ENCODE assay signal across 1 cellular context in genomic region chr3:42728668-42729364, GRCh38.
TF ChIP-seq lines count a peak whose summit lies in the region.

No MANE protein-coding gene starts in this region.

TF ChIP-seq in WTC11, 78 proteins besides CTCF, POLR2A, EP300 and RAD21 (continued from another document):
- TF ChIP-seq ATF2 (CRISPR knock-in tag; IDR thresholded peaks at IDR 0.05; ENCODE audit: borderline replicate concordance, low read depth) = no peak
- TF ChIP-seq PRDM15 (CRISPR knock-in tag; IDR thresholded peaks at IDR 0.05) = no peak
- TF ChIP-seq NR2C2 (CRISPR knock-in tag; IDR thresholded peaks at IDR 0.05) = no peak
- no peak for TF ChIP-seq TEAD4 (CRISPR knock-in tag; IDR thresholded peaks at IDR 0.05)
- TF ChIP-seq, protein P1, sequence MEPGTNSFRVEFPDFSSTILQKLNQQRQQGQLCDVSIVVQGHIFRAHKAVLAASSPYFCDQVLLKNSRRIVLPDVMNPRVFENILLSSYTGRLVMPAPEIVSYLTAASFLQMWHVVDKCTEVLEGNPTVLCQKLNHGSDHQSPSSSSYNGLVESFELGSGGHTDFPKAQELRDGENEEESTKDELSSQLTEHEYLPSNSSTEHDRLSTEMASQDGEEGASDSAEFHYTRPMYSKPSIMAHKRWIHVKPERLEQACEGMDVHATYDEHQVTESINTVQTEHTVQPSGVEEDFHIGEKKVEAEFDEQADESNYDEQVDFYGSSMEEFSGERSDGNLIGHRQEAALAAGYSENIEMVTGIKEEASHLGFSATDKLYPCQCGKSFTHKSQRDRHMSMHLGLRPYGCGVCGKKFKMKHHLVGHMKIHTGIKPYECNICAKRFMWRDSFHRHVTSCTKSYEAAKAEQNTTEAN (CRISPR knock-in tag; IDR thresholded peaks at IDR 0.05) = no peak
- no peak for TF ChIP-seq ZNF121 (CRISPR knock-in tag; IDR thresholded peaks at IDR 0.05)
- TF ChIP-seq SMAD4 (CRISPR knock-in tag; IDR thresholded peaks at IDR 0.05) = no peak
- TF ChIP-seq TP53 (CRISPR knock-in tag; IDR thresholded peaks at IDR 0.05) = no peak
- no peak for TF ChIP-seq RELA (CRISPR knock-in tag; IDR thresholded peaks at IDR 0.05; ENCODE audit: borderline replicate concordance)
- TF ChIP-seq ZSCAN18 (CRISPR knock-in tag; IDR thresholded peaks at IDR 0.05) = no peak
- no peak for TF ChIP-seq ZNF416 (CRISPR knock-in tag; IDR thresholded peaks at IDR 0.05)
- no peak for TF ChIP-seq CDX4 (CRISPR knock-in tag; IDR thresholded peaks at IDR 0.05; ENCODE audit: borderline replicate concordance)
- TF ChIP-seq, protein P2, sequence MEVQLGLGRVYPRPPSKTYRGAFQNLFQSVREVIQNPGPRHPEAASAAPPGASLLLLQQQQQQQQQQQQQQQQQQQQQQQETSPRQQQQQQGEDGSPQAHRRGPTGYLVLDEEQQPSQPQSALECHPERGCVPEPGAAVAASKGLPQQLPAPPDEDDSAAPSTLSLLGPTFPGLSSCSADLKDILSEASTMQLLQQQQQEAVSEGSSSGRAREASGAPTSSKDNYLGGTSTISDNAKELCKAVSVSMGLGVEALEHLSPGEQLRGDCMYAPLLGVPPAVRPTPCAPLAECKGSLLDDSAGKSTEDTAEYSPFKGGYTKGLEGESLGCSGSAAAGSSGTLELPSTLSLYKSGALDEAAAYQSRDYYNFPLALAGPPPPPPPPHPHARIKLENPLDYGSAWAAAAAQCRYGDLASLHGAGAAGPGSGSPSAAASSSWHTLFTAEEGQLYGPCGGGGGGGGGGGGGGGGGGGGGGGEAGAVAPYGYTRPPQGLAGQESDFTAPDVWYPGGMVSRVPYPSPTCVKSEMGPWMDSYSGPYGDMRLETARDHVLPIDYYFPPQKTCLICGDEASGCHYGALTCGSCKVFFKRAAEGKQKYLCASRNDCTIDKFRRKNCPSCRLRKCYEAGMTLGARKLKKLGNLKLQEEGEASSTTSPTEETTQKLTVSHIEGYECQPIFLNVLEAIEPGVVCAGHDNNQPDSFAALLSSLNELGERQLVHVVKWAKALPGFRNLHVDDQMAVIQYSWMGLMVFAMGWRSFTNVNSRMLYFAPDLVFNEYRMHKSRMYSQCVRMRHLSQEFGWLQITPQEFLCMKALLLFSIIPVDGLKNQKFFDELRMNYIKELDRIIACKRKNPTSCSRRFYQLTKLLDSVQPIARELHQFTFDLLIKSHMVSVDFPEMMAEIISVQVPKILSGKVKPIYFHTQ (CRISPR knock-in tag; IDR thresholded peaks at IDR 0.05) = no peak
- TF ChIP-seq, protein P3, sequence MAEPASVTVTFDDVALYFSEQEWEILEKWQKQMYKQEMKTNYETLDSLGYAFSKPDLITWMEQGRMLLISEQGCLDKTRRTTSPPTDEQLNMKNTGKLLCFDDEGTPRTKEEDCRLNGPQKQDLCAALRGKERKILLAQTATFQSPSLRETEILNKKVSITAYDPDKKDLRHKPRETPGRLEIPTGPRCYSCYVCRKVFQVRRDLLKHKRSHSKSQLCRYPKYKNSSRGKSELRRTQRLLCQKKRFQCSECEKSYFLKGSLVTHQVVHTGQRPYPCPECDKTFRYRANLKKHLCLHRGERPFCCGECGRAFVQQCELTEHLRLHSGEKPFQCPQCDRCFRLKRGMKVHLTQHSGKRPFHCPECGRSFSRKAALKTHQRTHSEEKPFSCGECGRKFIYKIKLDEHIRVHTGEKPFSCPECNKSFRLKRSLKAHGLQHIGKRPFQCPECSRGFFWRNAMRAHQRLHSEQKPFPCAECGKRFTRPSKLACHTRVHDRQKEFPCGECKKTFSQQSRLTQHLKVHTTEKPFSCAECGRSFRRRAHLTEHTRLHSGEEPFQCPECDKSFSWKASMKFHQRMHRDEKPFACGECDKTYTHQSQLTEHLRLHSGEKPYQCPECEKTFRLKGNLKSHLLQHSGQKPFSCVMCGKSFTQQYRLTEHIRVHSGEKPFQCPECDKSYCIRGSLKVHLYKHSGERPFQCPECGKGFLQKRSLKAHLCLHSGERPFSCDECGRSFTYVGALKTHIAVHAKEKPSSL (CRISPR knock-in tag; conservative IDR thresholded peaks at IDR 0.05) = no peak
- TF ChIP-seq GTF2I (CRISPR knock-in tag; conservative IDR thresholded peaks at IDR 0.05) = no peak
TF ChIP-seq in WTC11: peak in this region for 0.
